In genomic region chr1:200363200-200363933, GRCh38 we compare ENCODE assay signal across 18 cellular contexts. TPM values are rescaled to one million over a fixed set of nuclear protein-coding genes. Genes with fewer than 3 reads are reported as not detected.
DNase-seq lines count a peak whose midpoint lies in the region; ATAC-seq and TF ChIP-seq lines count a peak whose summit lies in the region.
"Had no signal": no experiment of that assay in that cellular context is flagged by ENCODE, and none has a peak within 500 bp of the region (broad histone marks: within the 10 kb centered on the region; RNA-seq: fewer than 3 reads in every experiment).

No MANE protein-coding gene starts in this region.

- no peaks in the 10 kb centered on the region for H3K4me1 ChIP-seq in ascending aorta
- H3K4me1 ChIP-seq: SJCRH30 had no signal

- peaks cover 2% of the 10 kb centered on the region for H3K27me3 Mint-ChIP-seq in memory B cell
- H3K27me3 Mint-ChIP-seq: activated CD4-positive, alpha-beta T cell treated with anti-CD3 and anti-CD28 coated beads, Interleukin-2, amount 10 ng/mL, durations not matched to agents 7 days and 5 days; CD4-positive, alpha-beta T cell; progenitor cell of endocrine pancreas had no signal

- H3K4me3 ChIP-seq in ascending aorta, result no peak overlapping the region
- H3K4me3 ChIP-seq: SJCRH30, thoracic aorta had no signal

- ATAC-seq in GM18505 (IDR thresholded peaks at IDR 0.05; ENCODE audit: unreplicated experiment), result peak; percentile 58
- peak; percentile 51 for ATAC-seq in HG03025 (IDR thresholded peaks at IDR 0.05; ENCODE audit: low FRiP score, unreplicated experiment)
- peak; percentile 56 for ATAC-seq in memory B cell (ENCODE audit: low read depth)
- no peak for ATAC-seq in HG03442 (IDR thresholded peaks at IDR 0.05; ENCODE audit: unreplicated experiment)
- ATAC-seq: left ventricle myocardium superior had no signal

- H3K27ac Mint-ChIP-seq in memory B cell, result no peak overlapping the region
- H3K27ac Mint-ChIP-seq: activated CD4-positive, alpha-beta T cell treated with anti-CD3 and anti-CD28 coated beads, Interleukin-2, amount 10 ng/mL, durations not matched to agents 7 days and 5 days; CD4-positive, alpha-beta T cell had no signal

- intact Hi-C loops in ascending aorta (cut with DNase I), result no loop called here

- TF ChIP-seq POLR2A in GM18505 (IDR thresholded peaks at IDR 0.05; ENCODE audit: borderline replicate concordance, extremely low read depth, insufficient read depth, insufficient read length), result no peak

- H3K27ac ChIP-seq in ascending aorta, result no peak overlapping the region
- H3K27ac ChIP-seq: SJCRH30, thoracic aorta had no signal

- H3K9me3 Mint-ChIP-seq in memory B cell, result no peaks in the 10 kb centered on the region
- H3K9me3 Mint-ChIP-seq: activated CD4-positive, alpha-beta T cell treated with anti-CD3 and anti-CD28 coated beads, Interleukin-2, amount 10 ng/mL, durations not matched to agents 7 days and 5 days; CD4-positive, alpha-beta T cell had no signal

- peaks cover 7% of the 10 kb centered on the region for H3K4me1 Mint-ChIP-seq in memory B cell
- H3K4me1 Mint-ChIP-seq: activated CD4-positive, alpha-beta T cell treated with anti-CD3 and anti-CD28 coated beads, Interleukin-2, amount 10 ng/mL, durations not matched to agents 7 days and 5 days had no signal

- H3K4me3 Mint-ChIP-seq in memory B cell, result no peak overlapping the region
- H3K4me3 Mint-ChIP-seq: activated CD4-positive, alpha-beta T cell treated with anti-CD3 and anti-CD28 coated beads, Interleukin-2, amount 10 ng/mL, durations not matched to agents 7 days and 5 days; CD4-positive, alpha-beta T cell had no signal

- DNase-seq in SKM-1 (lab: John Stamatoyannopoulos, UW; ENCODE audit: unreplicated experiment) (peak; percentile 56), memory B cell (ENCODE audit: low spot score in 2 of 2) (no peak), ascending aorta (ENCODE audit: low spot score in 2 of 2) (no peak), dedifferentiated amniotic fluid mesenchymal stem cell (ENCODE audit: extremely low spot score) (no peak)
- DNase-seq in activated CD4-positive, alpha-beta T cell treated with anti-CD3 and anti-CD28 coated beads for 48 hours, result no peak
- DNase-seq: activated CD4-positive, alpha-beta T cell treated with anti-CD3 and anti-CD28 coated beads, Interleukin-2, amount 10 ng/mL, durations not matched to agents 7 days and 5 days; activated gamma-delta T cell treated with Interleukin-2 at 50 U/mL for 16 hours; CD4-positive, alpha-beta T cell; cerebellar nuclear complex; foreskin melanocyte; left ventricle myocardium superior; SJCRH30; stimulated activated CD4-positive, alpha-beta T cell treated with anti-CD3 and anti-CD28 coated beads, Interleukin-4, amount 100 ng/mL, for 24 hours had no signal

- H3K36me3 Mint-ChIP-seq in memory B cell, result peaks cover 2% of the 10 kb centered on the region

- no peaks in the 10 kb centered on the region for H3K36me3 ChIP-seq in ascending aorta
- H3K36me3 ChIP-seq: SJCRH30, thoracic aorta had no signal

- no peaks in the 10 kb centered on the region for H3K27me3 ChIP-seq in ascending aorta
- H3K27me3 ChIP-seq: SJCRH30 had no signal

- no peaks in the 10 kb centered on the region for H3K9me3 ChIP-seq in ascending aorta
- H3K9me3 ChIP-seq: SJCRH30, thoracic aorta had no signal

- TF ChIP-seq CTCF in ascending aorta (IDR thresholded peaks at IDR 0.05), result no peak

RNA-seq across cellular contexts. Expression of gene ZNF281, which starts 46.5 kb away (rescaled TPM):
- 3.7 TPM for total RNA-seq in ascending aorta
